ENCODE assay signal across 29 cellular contexts in the genomic region with DNA sequence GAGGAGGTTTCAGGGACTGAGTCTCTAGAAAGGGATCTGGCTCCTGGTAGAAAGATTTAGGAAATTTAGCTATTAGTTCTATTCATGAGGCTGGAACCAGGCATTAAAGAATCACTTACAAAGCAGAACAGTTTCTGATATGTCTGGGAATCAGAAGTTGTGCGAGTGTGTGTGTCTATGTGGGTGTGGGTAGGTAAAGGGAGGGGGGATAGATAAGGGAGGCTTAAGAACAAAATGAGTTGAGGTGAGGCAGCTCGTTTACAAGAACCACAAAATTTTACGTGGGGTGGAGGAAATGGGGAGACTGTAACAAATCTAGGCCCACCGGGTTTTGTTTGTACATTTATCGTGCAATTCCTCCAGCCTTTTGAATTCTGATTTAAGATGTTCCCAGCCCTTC.
"Had no signal": no experiment of that assay in that cellular context is flagged by ENCODE, and none has a peak within 500 bp of the region (broad histone marks: within the 10 kb centered on the region; RNA-seq: fewer than 3 reads in every experiment).

No MANE protein-coding gene starts in this region.

- H3K36me3 ChIP-seq: stomach, suprapubic skin, thoracic aorta, thyroid gland, tibial artery, tibial nerve, transverse colon, upper lobe of left lung, upper lobe of right lung, uterus, vagina had no signal

- H3K4me3 Mint-ChIP-seq: stimulated activated effector memory CD8-positive, alpha-beta T cell treated with anti-CD3 and anti-CD28 coated beads, Interleukin-12 subunit alpha, Interleukin-12 subunit beta, amount 100 ng/mL, for 72 hours; stimulated activated memory B cell treated with anti-CD40 and anti-IgM and Interleukin-4, amounts not matched to agents 10 μg/mL and 1 μg/mL and 100 μg/mL, for 72 hours; stimulated activated naive B cell treated with anti-CD40 and anti-IgM and Interleukin-4, amounts not matched to agents 10 μg/mL and 1 μg/mL and 100 μg/mL, for 72 hours; stimulated activated naive CD8-positive, alpha-beta T cell treated with anti-CD3 and anti-CD28 coated beads, Interleukin-15, amount 100 ng/mL, for 72 hours; stimulated activated naive CD8-positive, alpha-beta T cell treated with anti-CD3 and anti-CD28 coated beads, Interleukin-15, Interleukin-2, amounts not matched to agents 100 ng/mL and 50 ng/mL, for 24 hours; type B pancreatic cell had no signal

- H3K27me3 Mint-ChIP-seq: type B pancreatic cell had no signal

- H3K27ac ChIP-seq: stomach, suprapubic skin, testis, thoracic aorta, thyroid gland, tibial artery, tibial nerve, transverse colon, upper lobe of left lung, upper lobe of right lung, uterus, vagina had no signal

- FAIRE-seq: urothelium cell line had no signal

- H3K9me3 ChIP-seq: suprapubic skin, testis, thyroid gland, upper lobe of right lung, uterus, vagina had no signal

- H3K36me3 Mint-ChIP-seq: stimulated activated effector memory CD8-positive, alpha-beta T cell treated with anti-CD3 and anti-CD28 coated beads, Interleukin-12 subunit alpha, Interleukin-12 subunit beta, amount 100 ng/mL, for 72 hours; stimulated activated memory B cell treated with anti-CD40 and anti-IgM and Interleukin-4, amounts not matched to agents 10 μg/mL and 1 μg/mL and 100 μg/mL, for 72 hours; type B pancreatic cell had no signal

- DNase-seq: stimulated activated CD4-positive, alpha-beta T cell treated with anti-CD3 and anti-CD28 coated beads, Interleukin-2, amount 100 ng/mL, for 48 hours; stimulated activated CD4-positive, alpha-beta T cell treated with anti-CD3 and anti-CD28 coated beads, Interleukin-4, amount 100 ng/mL, for 1 hour; stimulated activated CD4-positive, alpha-beta T cell treated with anti-CD3 and anti-CD28 coated beads, Interleukin-4, amount 100 ng/mL, for 24 hours; stimulated activated CD4-positive, alpha-beta T cell treated with anti-CD3 and anti-CD28 coated beads, Interleukin-4, amount 100 ng/mL, for 4 hours; stimulated activated CD8-positive, alpha-beta memory T cell treated with anti-CD3 and anti-CD28 coated beads, Interleukin-4, amount 100 ng/mL, for 48 hours; stimulated activated naive B cell treated with anti-CD40 and anti-IgM and Interleukin-4, amounts not matched to agents 10 μg/mL and 1 μg/mL and 100 μg/mL, for 72 hours; stimulated activated naive CD4-positive, alpha-beta T cell; stimulated activated naive CD4-positive, alpha-beta T cell treated with Interleukin-2 at 50 U/mL for 16 hours; stimulated activated naive CD8-positive, alpha-beta T cell treated with anti-CD3 and anti-CD28 coated beads, Interleukin-15, amount 100 ng/mL, for 72 hours; stimulated activated naive CD8-positive, alpha-beta T cell treated with anti-CD3 and anti-CD28 coated beads, Interleukin-15, Interleukin-2, amounts not matched to agents 100 U/mL and 50 U/mL, for 24 hours; stomach; substantia nigra; testis; thyroid gland; tibial artery; transverse colon; trophoblast cell; upper lobe of left lung; upper lobe of right lung; uterus had no signal

- H3K4me1 ChIP-seq: stomach, testis, thyroid gland, tibial artery, tibial nerve, transverse colon, upper lobe of left lung, upper lobe of right lung, uterus, vagina had no signal

- H3K27ac Mint-ChIP-seq: stimulated activated effector memory CD8-positive, alpha-beta T cell treated with anti-CD3 and anti-CD28 coated beads, Interleukin-12 subunit alpha, Interleukin-12 subunit beta, amount 100 ng/mL, for 72 hours; stimulated activated memory B cell treated with anti-CD40 and anti-IgM and Interleukin-4, amounts not matched to agents 10 μg/mL and 1 μg/mL and 100 μg/mL, for 72 hours; stimulated activated naive B cell treated with anti-CD40 and anti-IgM and Interleukin-4, amounts not matched to agents 10 μg/mL and 1 μg/mL and 100 μg/mL, for 72 hours; stimulated activated naive CD8-positive, alpha-beta T cell treated with anti-CD3 and anti-CD28 coated beads, Interleukin-15, amount 100 ng/mL, for 72 hours; stimulated activated naive CD8-positive, alpha-beta T cell treated with anti-CD3 and anti-CD28 coated beads, Interleukin-15, Interleukin-2, amounts not matched to agents 100 ng/mL and 50 ng/mL, for 24 hours; type B pancreatic cell had no signal

- ATAC-seq: stimulated activated effector memory CD8-positive, alpha-beta T cell treated with anti-CD3 and anti-CD28 coated beads, Interleukin-12 subunit alpha, Interleukin-12 subunit beta, amount 100 ng/mL, for 72 hours; stimulated activated memory B cell treated with anti-CD40 and anti-IgM and Interleukin-4, amounts not matched to agents 10 μg/mL and 1 μg/mL and 100 μg/mL, for 72 hours; stimulated activated naive B cell treated with anti-CD40 and anti-IgM and Interleukin-4, amounts not matched to agents 10 μg/mL and 1 μg/mL and 100 μg/mL, for 72 hours; stimulated activated naive CD8-positive, alpha-beta T cell treated with anti-CD3 and anti-CD28 coated beads, Interleukin-15, amount 100 ng/mL, for 72 hours; stimulated activated naive CD8-positive, alpha-beta T cell treated with anti-CD3 and anti-CD28 coated beads, Interleukin-15, Interleukin-2, amounts not matched to agents 100 U/mL and 50 U/mL, for 24 hours; upper lobe of right lung had no signal

- H3K4me3 ChIP-seq: stomach, suprapubic skin, testis, thoracic aorta, thyroid gland, tibial artery, tibial nerve, transverse colon, upper lobe of left lung, upper lobe of right lung, uterus, vagina had no signal

- H3K4me1 Mint-ChIP-seq: stimulated activated effector memory CD8-positive, alpha-beta T cell treated with anti-CD3 and anti-CD28 coated beads, Interleukin-12 subunit alpha, Interleukin-12 subunit beta, amount 100 ng/mL, for 72 hours; stimulated activated memory B cell treated with anti-CD40 and anti-IgM and Interleukin-4, amounts not matched to agents 10 μg/mL and 1 μg/mL and 100 μg/mL, for 72 hours; stimulated activated naive B cell treated with anti-CD40 and anti-IgM and Interleukin-4, amounts not matched to agents 10 μg/mL and 1 μg/mL and 100 μg/mL, for 72 hours had no signal

- H3K27me3 ChIP-seq: stomach, suprapubic skin, testis, thyroid gland, tibial artery, tibial nerve, transverse colon, upper lobe of left lung, upper lobe of right lung, uterus, vagina had no signal
